8 cellular contexts compared by ENCODE assay signal in the genomic region with DNA sequence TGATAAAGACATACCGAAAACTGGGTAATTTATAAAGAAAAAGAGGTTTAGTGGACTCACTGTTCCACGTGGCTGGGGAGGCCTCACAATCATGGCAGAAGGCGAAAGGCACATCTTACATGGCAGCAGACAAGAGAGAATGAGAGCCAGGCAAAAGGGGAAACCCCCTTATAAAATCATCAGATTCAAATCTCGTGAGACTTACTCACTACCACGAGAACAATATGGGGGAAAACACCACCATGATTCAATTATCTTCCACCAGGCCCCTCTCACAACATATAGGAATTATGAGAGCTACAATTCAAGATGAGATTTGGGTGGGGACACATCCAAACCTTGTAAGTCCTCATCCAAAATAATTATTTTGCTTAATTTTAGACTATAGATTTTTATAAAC. TPM values are rescaled to one million over a fixed set of nuclear protein-coding genes. Genes with fewer than 3 reads are reported as not detected.
DNase-seq lines count a peak whose midpoint lies in the region; ATAC-seq, FAIRE-seq and TF ChIP-seq lines count a peak whose summit lies in the region.
"Not testable (repeated sequence)": the region's sequence is repeated elsewhere in the genome, so short reads cannot be mapped to it uniquely, and the experiment has no call there.

No MANE protein-coding gene starts in this region.

- peak overlapping the region; percentile 53; the same call in 1 of the 2 replicates for H3K4me2 ChIP-seq in HCT116 (ENCODE audit: low read length)
- not testable (repeated sequence) for H3K4me2 ChIP-seq in PC-3 (ENCODE audit: low read length); SU-DHL-6 (ENCODE audit: low read depth, low read length, poor library complexity, severe bottlenecking); mammary epithelial cell (ENCODE audit: insufficient read depth, low read depth, low read length); keratinocyte (ENCODE audit: control insufficient read depth, extremely low read depth, insufficient read depth, low read depth, low read length); skeletal muscle satellite cell (ENCODE audit: low read length)

- H3K27me3 ChIP-seq in HCT116 (ENCODE audit: insufficient read depth, low read length); PC-3 (ENCODE audit: low read length); SU-DHL-6 (ENCODE audit: low read length); mammary epithelial cell (ENCODE audit: insufficient read depth, low read length); keratinocyte (ENCODE audit: control insufficient read depth, extremely low read depth, insufficient read depth, low read length); skeletal muscle satellite cell (ENCODE audit: control insufficient read depth, insufficient read depth, low read length): not testable (repeated sequence)

- not testable (repeated sequence) for H2AFZ ChIP-seq in HCT116 (ENCODE audit: low read depth, low read length, poor library complexity, severe bottlenecking); PC-3 (ENCODE audit: low read length); mammary epithelial cell (ENCODE audit: low read depth, low read length); keratinocyte (ENCODE audit: control insufficient read depth, low read length)
- H2AFZ ChIP-seq in SU-DHL-6 (ENCODE audit: low read depth, low read length, severe bottlenecking) = peak overlapping the region; percentile 14

- BruUV-seq in HCT116 (replicated peaks; lab: Mats Ljungman, UMichigan); PC-3 (replicated peaks; lab: Mats Ljungman, UMichigan); mammary epithelial cell (replicated peaks; lab: Mats Ljungman, UMichigan): not testable (repeated sequence)

- not testable (repeated sequence) for TF ChIP-seq CTCF in HCT116 (IDR thresholded peaks at IDR 0.05 in 2 of 3, conservative IDR thresholded peaks at IDR 0.05 in 1 of 3; ENCODE audit: borderline replicate concordance in 1 of 3, insufficient read depth in 1 of 3, low read depth in 2 of 3, low read length in 2 of 3); PC-3 (conservative IDR thresholded peaks at IDR 0.05; ENCODE audit: low read depth, low read length); SU-DHL-6 (IDR thresholded peaks at IDR 0.05; ENCODE audit: insufficient read depth, low read length, poor library complexity, severe bottlenecking); mammary epithelial cell (conservative IDR thresholded peaks at IDR 0.05 in 1 of 2, IDR thresholded peaks at IDR 0.05 in 1 of 2; ENCODE audit: extremely low read depth in 1 of 2, insufficient read depth in 1 of 2, low read depth in 1 of 2, low read length in 2 of 2); keratinocyte (optimal IDR thresholded peaks at IDR 0.05 in 1 of 3, IDR thresholded peaks at IDR 0.05 in 1 of 3, conservative IDR thresholded peaks at IDR 0.05 in 1 of 3; ENCODE audit: extremely low read depth in 1 of 3, insufficient read depth in 2 of 3, low read length in 3 of 3)

- H3K36me3 ChIP-seq in HCT116 (ENCODE audit: control insufficient read depth in 1 of 2, insufficient read depth in 2 of 2, low read length in 2 of 2); PC-3 (ENCODE audit: low read depth, low read length); SU-DHL-6 (ENCODE audit: low read length); mammary epithelial cell (ENCODE audit: insufficient read depth, low read length); keratinocyte (ENCODE audit: control insufficient read depth in 2 of 2, extremely low read depth in 1 of 2, insufficient read depth in 2 of 2, low read length in 2 of 2); skeletal muscle satellite cell (ENCODE audit: insufficient read depth, low read length): not testable (repeated sequence)

- dilution Hi-C loops in mammary epithelial cell (cut with HindIII; ENCODE audit: low sequenced_read_pairs); keratinocyte (cut with MboI; ENCODE audit: extremely low pct_ligation_motif_present, low sequenced_read_pairs): not testable (repeated sequence)

- intact Hi-C loops in HCT116 (cut with micrococcal nuclease) (loop anchor here (5.0 kb wide), 1 partner anchor 51 kb away; no protein-coding TSS in a partner anchor), PC-3 (cut with micrococcal nuclease) (loop anchor here (5.0 kb wide), 1 partner anchor 56 kb away; a partner anchor contains a TSS), mammary epithelial cell (cut with micrococcal nuclease) (loop anchor here (2.0 to 5.0 kb wide), 2 partner anchors 55 to 99 kb away; a partner anchor contains a TSS)

- not testable (repeated sequence) for H3K9me1 ChIP-seq in keratinocyte (ENCODE audit: control insufficient read depth, extremely low read depth, insufficient read depth, low read length)

- RAD21 ChIA-PET in HCT116 (lab: Charles Lee; ENCODE audit: low non-redundant PET in 1 of 2, low total read pairs in 2 of 2, uncharacterized antibody in 2 of 2, unreplicated experiment in 2 of 2) = not testable (repeated sequence)

- H3K4me3 ChIP-seq in HCT116 (replicated peaks in 1 of 2; ENCODE audit: low read depth in 1 of 2, low read length in 2 of 2); PC-3 (ENCODE audit: low read length); SU-DHL-6 (ENCODE audit: insufficient read depth, low read length, poor library complexity, severe bottlenecking); mammary epithelial cell (replicated peaks in 1 of 3; ENCODE audit: insufficient read depth in 1 of 3, low read depth in 2 of 3, low read length in 3 of 3); keratinocyte (ENCODE audit: control insufficient read depth in 2 of 3, extremely low read depth in 1 of 3, insufficient read depth in 2 of 3, low read depth in 1 of 3, low read length in 3 of 3); skeletal muscle satellite cell (ENCODE audit: low read length): not testable (repeated sequence)

- CTCF ChIA-PET in HCT116 (lab: Charles Lee); PC-3 (lab: Charles Lee); mammary epithelial cell (lab: Charles Lee; ENCODE audit: low non-redundant PET): not testable (repeated sequence)

- H3K27me3 Mint-ChIP-seq in activated T-helper 17 cell treated with anti-CD3 and anti-CD28 coated beads, Interleukin-2, amount 50 U/mL, for 72 hours = not testable (repeated sequence)

- 85% methylated on average over 4 of the region's 5 CpGs for WGBS in mammary epithelial cell (ENCODE audit: low coverage, missing lambda C conversion rate)

- not testable (repeated sequence) for H3K79me2 ChIP-seq in HCT116 (ENCODE audit: insufficient read depth, low read length); PC-3 (ENCODE audit: low read length); SU-DHL-6 (ENCODE audit: insufficient read depth, low read length); mammary epithelial cell (ENCODE audit: insufficient read depth, low read length); keratinocyte (ENCODE audit: control insufficient read depth, insufficient read depth, low read length)

- H3F3A ChIP-seq in PC-3 (ENCODE audit: low read length, unreplicated experiment); SU-DHL-6 (ENCODE audit: insufficient read depth): not testable (repeated sequence)

- H3K9ac ChIP-seq in HCT116 (ENCODE audit: low read length); PC-3 (ENCODE audit: low read length); SU-DHL-6 (ENCODE audit: low read length); mammary epithelial cell (ENCODE audit: insufficient read depth, low read length); keratinocyte (ENCODE audit: control insufficient read depth, extremely low read depth, insufficient read depth, low read length): not testable (repeated sequence)
- H3K9ac ChIP-seq in skeletal muscle satellite cell (ENCODE audit: low read depth, low read length) = peak overlapping the region; percentile 14

- H3K36me3 Mint-ChIP-seq in activated T-helper 17 cell treated with anti-CD3 and anti-CD28 coated beads, Interleukin-2, amount 50 U/mL, for 72 hours (ENCODE audit: low read depth) = not testable (repeated sequence)

- TF ChIP-seq POLR2A in HCT116 (IDR thresholded peaks at IDR 0.05; ENCODE audit: borderline replicate concordance, extremely low read depth, insufficient read depth, insufficient read length) = not testable (repeated sequence)

- not testable (repeated sequence) for H3K9me3 Mint-ChIP-seq in activated T-helper 17 cell treated with anti-CD3 and anti-CD28 coated beads, Interleukin-2, amount 50 U/mL, for 72 hours

- peaks cover 12 to 49% of the 10 kb centered on the region in 2 experiments for H3K4me1 ChIP-seq in HCT116 (ENCODE audit: control insufficient read depth in 1 of 2, insufficient read depth in 2 of 2, low read length in 2 of 2)
- H3K4me1 ChIP-seq in PC-3 (ENCODE audit: insufficient read depth, low read length) = peaks cover 18% of the 10 kb centered on the region
- peaks cover 26% of the 10 kb centered on the region for H3K4me1 ChIP-seq in mammary epithelial cell (ENCODE audit: insufficient read depth, low read length)
- H3K4me1 ChIP-seq in keratinocyte (ENCODE audit: control insufficient read depth, extremely low read depth, insufficient read depth, low read length) = peaks cover 22% of the 10 kb centered on the region
- peaks cover 40% of the 10 kb centered on the region for H3K4me1 ChIP-seq in skeletal muscle satellite cell (ENCODE audit: control insufficient read depth, insufficient read depth, low read length)

- H4K20me1 ChIP-seq in HCT116 (ENCODE audit: insufficient read depth); PC-3 (ENCODE audit: low read length); SU-DHL-6 (ENCODE audit: low read depth, low read length); mammary epithelial cell (ENCODE audit: insufficient read depth, low read length); keratinocyte (ENCODE audit: control insufficient read depth, extremely low read depth, insufficient read depth, low read length): not testable (repeated sequence)

- in situ Hi-C loops in mammary epithelial cell (cut with MboI; ENCODE audit: low sequenced_read_pairs in 2 of 2) = not testable (repeated sequence)

- POLR2A ChIA-PET in HCT116 (lab: Charles Lee); PC-3 (lab: Charles Lee; ENCODE audit: unreplicated experiment): not testable (repeated sequence)

- DNase-seq in A172 (ENCODE audit: low spot score) = peak; percentile 41
- not testable (repeated sequence) for DNase-seq in HCT116 (ENCODE audit: low read depth, low spot score); PC-3; keratinocyte (ENCODE audit: low read depth, low spot score)
- DNase-seq in mammary epithelial cell = peak; percentile 32

- not testable (repeated sequence) for FAIRE-seq in keratinocyte (lab: Jason Lieb, UNC)

- not testable (repeated sequence) for H3K9me2 ChIP-seq in HCT116 (ENCODE audit: insufficient read depth); PC-3 (replicated peaks; ENCODE audit: low read length); SU-DHL-6 (replicated peaks; ENCODE audit: insufficient read depth, low read length)

- H3K27ac ChIP-seq in HCT116 (ENCODE audit: low read depth, low read length) = peak overlapping the region; percentile 63; the same call in 1 of the 2 replicates
- H3K27ac ChIP-seq in PC-3 (ENCODE audit: low read length) = peak overlapping the region; percentile 44; the same call in 1 of the 2 replicates
- not testable (repeated sequence) for H3K27ac ChIP-seq in SU-DHL-6 (ENCODE audit: low read depth, low read length); mammary epithelial cell (ENCODE audit: insufficient read depth, low read depth, low read length)
- peak overlapping the region; percentile 62 for H3K27ac ChIP-seq in keratinocyte (ENCODE audit: control insufficient read depth, insufficient read depth, low read length)

- not testable (repeated sequence) for H3K4me3 Mint-ChIP-seq in activated T-helper 17 cell treated with anti-CD3 and anti-CD28 coated beads, Interleukin-2, amount 50 U/mL, for 72 hours

- not testable (repeated sequence) for H3K4me1 Mint-ChIP-seq in activated T-helper 17 cell treated with anti-CD3 and anti-CD28 coated beads, Interleukin-2, amount 50 U/mL, for 72 hours

- peak; percentile 13; the same call in 1 of the 2 replicates for ATAC-seq in HCT116
- not testable (repeated sequence) for ATAC-seq in PC-3
- peak; percentile 38 for ATAC-seq in activated T-helper 17 cell treated with anti-CD3 and anti-CD28 coated beads, Interleukin-2, amount 50 U/mL, for 72 hours (replicated peaks)

- H3K27ac Mint-ChIP-seq in activated T-helper 17 cell treated with anti-CD3 and anti-CD28 coated beads, Interleukin-2, amount 50 U/mL, for 72 hours = not testable (repeated sequence)

- not testable (repeated sequence) for H3K9me3 ChIP-seq in HCT116 (ENCODE audit: control insufficient read depth in 1 of 2, insufficient read depth in 1 of 2, low read depth in 1 of 2, low read length in 2 of 2); PC-3 (ENCODE audit: low read length); SU-DHL-6 (ENCODE audit: insufficient read depth, low read length); mammary epithelial cell (replicated peaks; ENCODE audit: insufficient read depth, low read length); keratinocyte (ENCODE audit: control insufficient read depth, low read depth, low read length); skeletal muscle satellite cell (replicated peaks; ENCODE audit: low read length)

- not testable (repeated sequence) for TF ChIP-seq RAD21 in HCT116 (IDR thresholded peaks at IDR 0.05; ENCODE audit: low read depth)

RNA-seq across cellular contexts. Expression of a gene that starts 54.6 kb away (rescaled TPM):
- total RNA-seq in A172 (2014; rRNA removed; shearing (Covaris generic)) = 114 and 125 TPM in 2 replicates
- 57.4 TPM for total RNA-seq in HCT116 (2021; ENCODE audit: unreplicated experiment)
- 10.5 and 11.8 TPM in 2 replicates for polyA plus RNA-seq in HCT116 (2012)
- 38.9 and 40.6 TPM in 2 replicates for total RNA-seq in PC-3 (2014; rRNA removed)
- total RNA-seq in activated T-helper 17 cell treated with anti-CD3 and anti-CD28 coated beads, Interleukin-2, amount 50 U/mL, for 72 hours = 10 to 100 TPM; 40.0 to 43.9 TPM
- total RNA-seq in mammary epithelial cell = 100 to 1,000 TPM in 1 of 2 donors, 10 to 100 TPM in 1; 65.8 to 102 TPM
- polyA plus RNA-seq in mammary epithelial cell = 18.1 TPM
- polyA minus RNA-seq in mammary epithelial cell = 46.1 TPM
- polyA plus RNA-seq in keratinocyte = 18.6 to 30.6 TPM (median 24.5 TPM) in 3 replicates
- polyA plus RNA-seq in keratinocyte (2011; ENCODE audit: low read depth) = 158 TPM
- polyA plus RNA-seq in keratinocyte (2011; cell fraction: cytosol; rRNA removed) = 11.0 and 23.4 TPM in 2 replicates
- polyA plus RNA-seq in keratinocyte (2011; cell fraction: nucleus; rRNA removed) = 21.7 and 29.6 TPM in 2 replicates
- polyA plus RNA-seq in keratinocyte (2012; ENCODE audit: low replicate concordance) = 23.8 and 36.9 TPM in 2 replicates
- polyA minus RNA-seq in keratinocyte = 14.6 to 72.4 TPM (median 34.0 TPM) in 3 replicates
- polyA minus RNA-seq in keratinocyte (2011; cell fraction: cytosol; rRNA and poly(A)+ RNA removed) = 51.6 TPM
- polyA minus RNA-seq in keratinocyte (2011; cell fraction: nucleus; rRNA and poly(A)+ RNA removed) = 66.5 and 115 TPM in 2 replicates
- total RNA-seq in skeletal muscle satellite cell (2012; rRNA removed) = 37.8 and 55.3 TPM in 2 replicates
